In genomic region chr10:99834410-99834809, GRCh38 we compare ENCODE assay signal across 15 cellular contexts. TPM values are rescaled to one million over a fixed set of nuclear protein-coding genes. Genes with fewer than 3 reads are reported as not detected.
DNase-seq lines count a peak whose midpoint lies in the region; ATAC-seq and TF ChIP-seq lines count a peak whose summit lies in the region.
"Had no signal": no experiment of that assay in that cellular context is flagged by ENCODE, and none has a peak within 500 bp of the region (broad histone marks: within the 10 kb centered on the region; RNA-seq: fewer than 3 reads in every experiment).

No MANE protein-coding gene starts in this region.

- 0 out of 2 replicates have a peak overlapping the region, but pooled peaks have one; percentile 1 for H3K9ac ChIP-seq in SK-N-SH

- H3K4me1 ChIP-seq in SK-N-SH (ENCODE audit: control insufficient read depth in 1 of 2, insufficient read depth in 2 of 2, low read depth in 1 of 2, low read length in 1 of 2): peaks cover 0 to 9% of the 10 kb centered on the region in 2 experiments; a peak in 1 of 4 replicates
- H3K4me1 ChIP-seq: colonic mucosa, heart right ventricle, right atrium auricular region, upper lobe of right lung had no signal

- 44% methylated on average over 4 of the region's 4 CpGs for WGBS in SK-N-SH (ENCODE audit: low lambda C conversion rate)

- no peaks in the 10 kb centered on the region for H3K36me3 ChIP-seq in SK-N-SH (replicated peaks in 1 of 2; ENCODE audit: control insufficient read depth in 1 of 2, insufficient read depth in 2 of 2, low read length in 1 of 2)
- H3K36me3 ChIP-seq: colonic mucosa, heart right ventricle, right atrium auricular region, upper lobe of right lung had no signal

- peaks cover 5% of the 10 kb centered on the region for H3F3A ChIP-seq in SK-N-SH (replicated peaks; ENCODE audit: insufficient read depth)

- CTCF ChIA-PET in SK-N-SH (lab: Yijun Ruan, JAX): interaction anchor here (4.1 kb wide), 1 partner anchor 11 kb away, joined by 29 read pairs; no protein-coding TSS in a partner anchor

- no peak overlapping the region for H3K4me3 ChIP-seq in SK-N-SH (ENCODE audit: low read depth in 2 of 2, low read length in 1 of 2)
- H3K4me3 ChIP-seq in fibroblast of villous mesenchyme (ENCODE audit: low read depth, low read length): no peak overlapping the region
- H3K4me3 ChIP-seq: colonic mucosa, heart right ventricle, right atrium auricular region, upper lobe of right lung had no signal

- no peak for ATAC-seq in GM19023 (IDR thresholded peaks at IDR 0.05; ENCODE audit: unreplicated experiment)
- no peak for ATAC-seq in HG03175 (IDR thresholded peaks at IDR 0.05; ENCODE audit: unreplicated experiment)
- ATAC-seq: heart right ventricle, upper lobe of right lung had no signal

- no peak for TF ChIP-seq RAD21 in SK-N-SH (IDR thresholded peaks at IDR 0.05; ENCODE audit: low read length)

- POLR2A ChIA-PET in SK-N-SH (lab: Yijun Ruan, JAX): no interaction called here

- no peaks in the 10 kb centered on the region for H3K9me3 ChIP-seq in SK-N-SH
- H3K9me3 ChIP-seq: colonic mucosa, heart right ventricle, right atrium auricular region, upper lobe of right lung had no signal

- TF ChIP-seq EP300 in SK-N-SH (IDR thresholded peaks at IDR 0.05; ENCODE audit: borderline replicate concordance in 1 of 2, low read depth in 1 of 2, low read length in 1 of 2): no peak

- no peaks in the 10 kb centered on the region for H3K79me2 ChIP-seq in SK-N-SH (ENCODE audit: insufficient read depth)

- no peaks in the 10 kb centered on the region for H3K27me3 ChIP-seq in SK-N-SH (ENCODE audit: insufficient read depth)
- H3K27me3 ChIP-seq: colonic mucosa, heart right ventricle, right atrium auricular region, upper lobe of right lung had no signal

- H3K9me2 ChIP-seq in SK-N-SH: no peaks in the 10 kb centered on the region

- TF ChIP-seq CTCF in SK-N-SH (IDR thresholded peaks at IDR 0.05) (no peak), fibroblast of villous mesenchyme (IDR thresholded peaks at IDR 0.05; ENCODE audit: insufficient read depth, low read depth, low read length) (no peak)

- 0 out of 2 replicates have a peak overlapping the region, but pooled peaks have one; percentile 60 for H2AFZ ChIP-seq in SK-N-SH (ENCODE audit: low read depth)

- DNase-seq in ACHN: peak; percentile 52
- peak; percentile 96 for DNase-seq in ELR (ENCODE audit: low read depth)
- DNase-seq in SK-N-SH: no peak
- peak; percentile 65 for DNase-seq in fibroblast of villous mesenchyme (ENCODE audit: low read depth)
- DNase-seq in NOMO-1 treated with dmso at 0.1 percent for 144 hours (lab: John Stamatoyannopoulos, UW; ENCODE audit: unreplicated experiment): no peak
- no peak for DNase-seq in cardiac septum (ENCODE audit: low spot score)
- DNase-seq: colonic mucosa, DMS 273 treated with DMSO at 0.1 percent for 48 hours, heart right ventricle, midbrain, NCI-H1105 treated with DMSO at 0.1 percent for 48 hours, upper lobe of right lung had no signal

- peak overlapping the region in 1 of 2 experiments; percentile 67; a peak in 2 of 4 replicates for H3K27ac ChIP-seq in SK-N-SH (ENCODE audit: low read depth in 2 of 2, low read length in 1 of 2)
- H3K27ac ChIP-seq: colonic mucosa, heart right ventricle, right atrium auricular region, upper lobe of right lung had no signal

- no peaks in the 10 kb centered on the region for H4K20me1 ChIP-seq in SK-N-SH (ENCODE audit: insufficient read depth)

- intact Hi-C loops in cardiac septum (cut with DNase I): no loop called here

- in situ Hi-C loops in ACHN (cut with HindIII; ENCODE audit: low pct_ligation_motif_present, low pct_unique_long_range_greater_than_20kb, low sequenced_read_pairs): no loop called here

- H3K4me2 ChIP-seq in SK-N-SH: no peak overlapping the region; the same call in 1 of the 2 replicates

TF ChIP-seq in SK-N-SH, 30 proteins besides CTCF, POLR2A, EP300 and RAD21:
- TF ChIP-seq PBX3 (IDR thresholded peaks at IDR 0.05): peak; percentile 48; the same call in 1 of the 2 replicates
- peak; percentile 11; the same call in 1 of the 2 replicates for TF ChIP-seq JUND (IDR thresholded peaks at IDR 0.05)
- peak; percentile 75 for TF ChIP-seq FOSL2 (IDR thresholded peaks at IDR 0.05; ENCODE audit: borderline replicate concordance, low read depth)
- no peak for TF ChIP-seq RCOR1 (IDR thresholded peaks at IDR 0.05; ENCODE audit: low read length)

RNA-seq across cellular contexts. Expression of gene ABCC2, which starts 52.0 kb away (rescaled TPM):
- 0.48 and 0.52 TPM in 2 replicates for polyA plus RNA-seq in SK-N-SH (2012; rRNA removed)
- polyA plus RNA-seq in SK-N-SH (2012; cell fraction: cytosol; rRNA removed): 0.51 and 0.53 TPM in 2 replicates
- polyA plus RNA-seq in SK-N-SH (2012; cell fraction: nucleus; rRNA removed): 1.6 and 2.1 TPM in 2 replicates
- total RNA-seq in fibroblast of villous mesenchyme: 0.32 and 0.43 TPM in 2 replicates
- total RNA-seq in cardiac septum: 0.30 TPM

Comparison
In these comparisons a context has a peak if more than half of its experiments do, and no peak if none do; other contexts are left out.
1. DNase-seq: peak in ACHN (single experiment), ELR (single experiment) and fibroblast of villous mesenchyme (single experiment); none in SK-N-SH (single experiment), NOMO-1 treated with dmso at 0.1 percent for 144 hours (single experiment) and cardiac septum (single experiment).